In genomic region chr7:150449206-150449956, GRCh38 we compare ENCODE assay signal across 12 cellular contexts. TPM values are rescaled to one million over a fixed set of nuclear protein-coding genes. Genes with fewer than 3 reads are reported as not detected.
DNase-seq lines count a peak whose midpoint lies in the region; ATAC-seq and TF ChIP-seq lines count a peak whose summit lies in the region.
"Had no signal": no experiment of that assay in that cellular context is flagged by ENCODE, and none has a peak within 500 bp of the region (broad histone marks: within the 10 kb centered on the region; RNA-seq: fewer than 3 reads in every experiment).

No MANE protein-coding gene starts in this region.

- peaks cover 50% of the 10 kb centered on the region for H3K4me1 Mint-ChIP-seq in activated naive CD8-positive, alpha-beta T cell treated with anti-CD3 and anti-CD28 coated beads for 36 hours
- H3K4me1 Mint-ChIP-seq in natural killer cell: peaks cover 59 to 71% of the 10 kb centered on the region in 2 donors

- no peak overlapping the region for H3K4me3 ChIP-seq in uterus

- no peaks in the 10 kb centered on the region for H3K4me1 ChIP-seq in uterus
- H3K4me1 ChIP-seq: BE2C had no signal

- peaks cover 18% of the 10 kb centered on the region for H3K36me3 Mint-ChIP-seq in activated naive CD8-positive, alpha-beta T cell treated with anti-CD3 and anti-CD28 coated beads for 36 hours
- no peaks in the 10 kb centered on the region for H3K36me3 Mint-ChIP-seq in natural killer cell

- no peaks in the 10 kb centered on the region for H3K9me3 ChIP-seq in uterus
- H3K9me3 ChIP-seq: BE2C had no signal

- H3K27me3 ChIP-seq in uterus: no peaks in the 10 kb centered on the region
- H3K27me3 ChIP-seq: BE2C had no signal

- TF ChIP-seq POLR2A in uterus (IDR thresholded peaks at IDR 0.05): no peak

- intact Hi-C loops in natural killer cell (cut with micrococcal nuclease): loop anchor here (2.0 kb wide), 1 partner anchor 219 kb away; no protein-coding TSS in a partner anchor
- intact Hi-C loops in uterus (cut with DNase I; ENCODE audit: low total_unique reads): no loop called here

- peak overlapping the region; percentile 97 for H3K27ac Mint-ChIP-seq in activated naive CD8-positive, alpha-beta T cell treated with anti-CD3 and anti-CD28 coated beads for 36 hours
- H3K27ac Mint-ChIP-seq in natural killer cell: peak overlapping the region; percentile 92 to 97

- no peak for ATAC-seq in natural killer cell
- ATAC-seq in HG03457 (IDR thresholded peaks at IDR 0.05; ENCODE audit: unreplicated experiment): no peak
- no peak for ATAC-seq in HG02798 (IDR thresholded peaks at IDR 0.05; ENCODE audit: poor library complexity, unreplicated experiment)

- peak; percentile 26 for DNase-seq in stimulated activated CD4-positive, alpha-beta T cell treated with anti-CD3 and anti-CD28 coated beads, Interleukin-15, amount 100 ng/mL, for 24 hours
- no peak for DNase-seq in stimulated activated CD4-positive, alpha-beta T cell treated with anti-CD3 and anti-CD28 coated beads, Interleukin-12 subunit alpha, Interleukin-12 subunit beta, amount 100 ng/mL, for 4 hours
- DNase-seq in activated naive CD8-positive, alpha-beta T cell treated with anti-CD3 and anti-CD28 coated beads for 36 hours: no peak
- DNase-seq in natural killer cell (no peak), uterus (no peak), NCI-H748 treated with DMSO at 0.1 percent for 48 hours (lab: John Stamatoyannopoulos, UW) (no peak)

- TF ChIP-seq CTCF in natural killer cell (IDR thresholded peaks at IDR 0.05): no peak
- TF ChIP-seq CTCF in uterus (IDR thresholded peaks at IDR 0.05): no peak

- H3K27ac ChIP-seq in uterus: peak overlapping the region; percentile 65 to 72

- H3K4me3 Mint-ChIP-seq in activated naive CD8-positive, alpha-beta T cell treated with anti-CD3 and anti-CD28 coated beads for 36 hours: peak overlapping the region; percentile 95
- peak overlapping the region; percentile 96 for H3K4me3 Mint-ChIP-seq in natural killer cell

- H3K27me3 Mint-ChIP-seq in activated naive CD8-positive, alpha-beta T cell treated with anti-CD3 and anti-CD28 coated beads for 36 hours: no peaks in the 10 kb centered on the region
- H3K27me3 Mint-ChIP-seq in natural killer cell (ENCODE audit: low read depth in 2 of 2): no peaks in the 10 kb centered on the region

- H3K36me3 ChIP-seq in uterus: no peaks in the 10 kb centered on the region
- H3K36me3 ChIP-seq: BE2C had no signal

- no peaks in the 10 kb centered on the region for H3K9me3 Mint-ChIP-seq in activated naive CD8-positive, alpha-beta T cell treated with anti-CD3 and anti-CD28 coated beads for 36 hours
- H3K9me3 Mint-ChIP-seq in natural killer cell: no peaks in the 10 kb centered on the region

RNA-seq across cellular contexts. Expression of gene GIMAP8, which starts 1.0 kb away (rescaled TPM):
- total RNA-seq in activated naive CD8-positive, alpha-beta T cell treated with anti-CD3 and anti-CD28 coated beads for 36 hours: 10 to 100 TPM; 11.1 to 11.9 TPM
- total RNA-seq in natural killer cell (10 to 100 TPM in 1 of 3 donors, 1 to 10 TPM in 2; 6.7 to 17.7 (median 8.4) TPM), uterus (10 to 100 TPM; 16.7 to 47.7 (median 25.6) TPM)
- total RNA-seq: MCF 10A, myocyte, NCI-H460 had no signal
